In the genomic region with DNA sequence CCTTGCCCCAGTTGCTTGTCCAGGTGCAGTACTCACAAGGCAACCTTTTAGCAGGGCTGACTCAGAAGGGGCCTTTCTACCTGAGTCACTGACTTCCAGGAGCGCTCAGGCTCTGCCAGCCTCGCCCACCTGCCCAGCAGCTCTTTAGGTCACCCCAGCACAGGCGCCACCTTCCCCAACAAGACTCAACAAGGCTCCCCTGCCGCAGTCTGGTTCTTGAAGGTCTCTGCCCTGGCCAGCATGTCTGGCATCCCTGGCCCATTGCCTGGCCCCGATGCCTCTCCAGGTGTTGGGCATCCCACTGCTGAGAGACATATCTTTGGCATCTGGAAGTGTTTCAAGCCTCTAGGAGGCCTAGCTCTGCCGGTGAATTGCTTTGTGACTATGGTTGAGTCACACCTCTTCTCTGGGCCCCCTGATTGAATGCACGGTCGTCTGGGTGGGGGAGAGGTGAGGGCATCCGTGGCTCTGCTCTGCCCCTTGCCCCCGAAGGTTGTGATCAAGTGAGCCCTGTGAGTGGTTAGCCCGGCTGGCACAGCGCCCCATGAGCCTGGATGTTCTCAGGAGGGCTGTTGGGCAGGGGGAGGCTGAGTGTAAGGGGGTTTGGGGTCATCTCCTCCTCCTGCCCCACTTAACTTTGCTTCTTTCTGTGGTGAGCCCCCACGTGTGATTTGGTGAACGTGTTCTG, we compare ENCODE assay signal across 10 cellular contexts. TPM values are rescaled to one million over a fixed set of nuclear protein-coding genes. Genes with fewer than 3 reads are reported as not detected.
DNase-seq lines count a peak whose midpoint lies in the region; ATAC-seq and TF ChIP-seq lines count a peak whose summit lies in the region.
"Had no signal": no experiment of that assay in that cellular context is flagged by ENCODE, and none has a peak within 500 bp of the region (broad histone marks: within the 10 kb centered on the region; RNA-seq: fewer than 3 reads in every experiment).

No MANE protein-coding gene starts in this region.

- H4K20me1 ChIP-seq in HCT116 (ENCODE audit: insufficient read depth): no peaks in the 10 kb centered on the region
- no peaks in the 10 kb centered on the region for H4K20me1 ChIP-seq in PC-9 (ENCODE audit: insufficient read depth)

- H3K4me3 ChIP-seq in HCT116 (replicated peaks in 1 of 2; ENCODE audit: low read depth in 1 of 2, low read length in 2 of 2) (peak overlapping the region in 1 of 2 experiments; percentile 44; a peak in 2 of 4 replicates), PC-9 (no peak overlapping the region), skin epidermis (no peak overlapping the region)

- TF ChIP-seq POLR2A in HCT116 (IDR thresholded peaks at IDR 0.05; ENCODE audit: borderline replicate concordance, extremely low read depth, insufficient read depth, insufficient read length): no peak

- no peaks in the 10 kb centered on the region for H3K9me2 ChIP-seq in HCT116 (ENCODE audit: insufficient read depth)
- H3K9me2 ChIP-seq in PC-9 (ENCODE audit: insufficient read depth): no peaks in the 10 kb centered on the region

- H2AFZ ChIP-seq in HCT116 (ENCODE audit: low read depth, low read length, poor library complexity, severe bottlenecking): no peak overlapping the region
- no peak overlapping the region; the same call in 1 of the 2 replicates for H2AFZ ChIP-seq in PC-9

- POLR2A ChIA-PET in HCT116 (lab: Charles Lee): interaction anchor here (1.3 to 1.5 kb wide), 3 partner anchors 22 to 301 kb away, joined by 4 to 10 read pairs (median 7); a partner anchor contains a TSS
- POLR2A ChIA-PET in PC-9 (lab: Charles Lee; ENCODE audit: unreplicated experiment): interaction anchor here (0.6 to 0.7 kb wide), 3 partner anchors 8 to 23 kb away, joined by 3 to 6 read pairs (median 6); a partner anchor contains a TSS

- peaks cover 92% of the 10 kb centered on the region for H3F3A ChIP-seq in PC-9 (ENCODE audit: insufficient read depth, low read depth)

- H3K9me3 ChIP-seq in HCT116 (ENCODE audit: control insufficient read depth in 1 of 2, insufficient read depth in 1 of 2, low read depth in 1 of 2, low read length in 2 of 2) (no peaks in the 10 kb centered on the region), PC-9 (ENCODE audit: insufficient read depth, low read depth) (no peaks in the 10 kb centered on the region)

- DNase-seq in HCT116 (ENCODE audit: low read depth, low spot score) (peak; percentile 86), PC-9 (peak; percentile 88 to 90), putamen (ENCODE audit: low spot score) (no peak)
- DNase-seq in activated effector memory CD4-positive, alpha-beta T cell treated with Interleukin-2 at 50 U/mL for 16 hours: no peak
- DNase-seq: activated naive CD4-positive, alpha-beta T cell treated with anti-CD3 and anti-CD28 coated beads for 36 hours; KG1; NCI-H187 treated with DMSO at 0.1 percent for 48 hours had no signal

- H3K4me2 ChIP-seq in HCT116 (ENCODE audit: low read length) (peak overlapping the region; percentile 86), PC-9 (peak overlapping the region; percentile 67)

- TF ChIP-seq CTCF in HCT116 (IDR thresholded peaks at IDR 0.05 in 2 of 3, conservative IDR thresholded peaks at IDR 0.05 in 1 of 3; ENCODE audit: borderline replicate concordance in 1 of 3, insufficient read depth in 1 of 3, low read depth in 2 of 3, low read length in 2 of 3) (no peak), PC-9 (conservative IDR thresholded peaks at IDR 0.05) (no peak)

- H3K4me1 ChIP-seq in HCT116 (ENCODE audit: control insufficient read depth in 1 of 2, insufficient read depth in 2 of 2, low read length in 2 of 2): peaks cover 62 to 96% of the 10 kb centered on the region in 2 experiments
- peaks cover 100% of the 10 kb centered on the region for H3K4me1 ChIP-seq in PC-9 (replicated peaks; ENCODE audit: insufficient read depth)

- intact Hi-C loops in HCT116 (cut with micrococcal nuclease): loop anchor here (5.0 kb wide), 2 partner anchors 42 to 302 kb away; a partner anchor contains a TSS
- intact Hi-C loops in PC-9 (cut with micrococcal nuclease; ENCODE audit: unreplicated experiment): loop anchor here (5.0 kb wide), 2 partner anchors 217 to 627 kb away; a partner anchor contains a TSS

- ATAC-seq in HCT116: peak; percentile 75
- peak; percentile 69 for ATAC-seq in esophagus mucosa
- ATAC-seq in HG02798 (IDR thresholded peaks at IDR 0.05; ENCODE audit: poor library complexity, unreplicated experiment): no peak

- CTCF ChIA-PET in HCT116 (lab: Charles Lee) (interaction anchor here (1.0 to 2.0 kb wide), 6 partner anchors 9 to 302 kb away, joined by 3 to 5 read pairs (median 4); a partner anchor contains a TSS), PC-9 (lab: Charles Lee) (no interaction called here)

- BruUV-seq in HCT116 (replicated peaks; lab: Mats Ljungman, UMichigan) (no TSS peak), PC-9 (replicated peaks; lab: Mats Ljungman, UMichigan) (TSS peak; percentile 14)

- RAD21 ChIA-PET in HCT116 (lab: Charles Lee; ENCODE audit: low non-redundant PET in 1 of 2, low total read pairs in 2 of 2, uncharacterized antibody in 2 of 2, unreplicated experiment in 2 of 2): interaction anchor here (0.8 to 1.2 kb wide), 3 partner anchors 22 to 44 kb away, joined by 3 to 5 read pairs (median 4); a partner anchor contains a TSS

- H3K36me3 ChIP-seq in HCT116 (ENCODE audit: control insufficient read depth in 1 of 2, insufficient read depth in 2 of 2, low read length in 2 of 2): no peaks in the 10 kb centered on the region
- no peaks in the 10 kb centered on the region for H3K36me3 ChIP-seq in PC-9 (ENCODE audit: low read depth)

- no peak for TF ChIP-seq RAD21 in HCT116 (IDR thresholded peaks at IDR 0.05; ENCODE audit: low read depth)

- peak overlapping the region; percentile 77 for H3K9ac ChIP-seq in HCT116 (ENCODE audit: low read length)

- H3K79me2 ChIP-seq in HCT116 (ENCODE audit: insufficient read depth, low read length) (no peaks in the 10 kb centered on the region), PC-9 (ENCODE audit: low read depth) (peaks cover 13% of the 10 kb centered on the region; the same call in 1 of the 2 replicates)

- H3K27ac ChIP-seq in HCT116 (ENCODE audit: low read depth, low read length): peak overlapping the region; percentile 94
- H3K27ac ChIP-seq in PC-9: peak overlapping the region; percentile 99
- H3K27ac ChIP-seq in skin epidermis: peak overlapping the region in 20 of 21 experiments; percentile 22 to 89 (median 77)

- H3K27me3 ChIP-seq in HCT116 (ENCODE audit: insufficient read depth, low read length): no peaks in the 10 kb centered on the region
- no peaks in the 10 kb centered on the region for H3K27me3 ChIP-seq in PC-9 (ENCODE audit: insufficient read depth, low read depth)

TF ChIP-seq in HCT116, 20 proteins besides CTCF, POLR2A, EP300 and RAD21:
- TF ChIP-seq POLR2AphosphoS5 (IDR thresholded peaks at IDR 0.05; ENCODE audit: low read depth, low read length) (peak; percentile 40; the same call in 1 of the 2 replicates), TCF7L2 (IDR thresholded peaks at IDR 0.05; ENCODE audit: borderline replicate concordance, extremely low read depth, insufficient read depth, insufficient read length) (peak; percentile 61), ZFX (IDR thresholded peaks at IDR 0.05) (peak; percentile 49; the same call in 1 of the 2 replicates), ELF1 (IDR thresholded peaks at IDR 0.05; ENCODE audit: borderline replicate concordance, low read depth) (no peak)
- TF ChIP-seq, protein P1, sequence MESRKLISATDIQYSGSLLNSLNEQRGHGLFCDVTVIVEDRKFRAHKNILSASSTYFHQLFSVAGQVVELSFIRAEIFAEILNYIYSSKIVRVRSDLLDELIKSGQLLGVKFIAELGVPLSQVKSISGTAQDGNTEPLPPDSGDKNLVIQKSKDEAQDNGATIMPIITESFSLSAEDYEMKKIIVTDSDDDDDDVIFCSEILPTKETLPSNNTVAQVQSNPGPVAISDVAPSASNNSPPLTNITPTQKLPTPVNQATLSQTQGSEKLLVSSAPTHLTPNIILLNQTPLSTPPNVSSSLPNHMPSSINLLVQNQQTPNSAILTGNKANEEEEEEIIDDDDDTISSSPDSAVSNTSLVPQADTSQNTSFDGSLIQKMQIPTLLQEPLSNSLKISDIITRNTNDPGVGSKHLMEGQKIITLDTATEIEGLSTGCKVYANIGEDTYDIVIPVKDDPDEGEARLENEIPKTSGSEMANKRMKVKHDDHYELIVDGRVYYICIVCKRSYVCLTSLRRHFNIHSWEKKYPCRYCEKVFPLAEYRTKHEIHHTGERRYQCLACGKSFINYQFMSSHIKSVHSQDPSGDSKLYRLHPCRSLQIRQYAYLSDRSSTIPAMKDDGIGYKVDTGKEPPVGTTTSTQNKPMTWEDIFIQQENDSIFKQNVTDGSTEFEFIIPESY (IDR thresholded peaks at IDR 0.05; ENCODE audit: extremely low read depth, insufficient replicate concordance, low read length): peak; percentile 3

RNA-seq across cellular contexts. Expression of a gene that starts 21.6 kb away (rescaled TPM):
- 8.3 TPM for total RNA-seq in HCT116 (2021; ENCODE audit: unreplicated experiment)
- polyA plus RNA-seq in HCT116 (2012): 16.0 and 17.6 TPM in 2 replicates
- total RNA-seq in PC-9 (2021): 27.8 and 27.9 TPM in 2 replicates
- total RNA-seq in esophagus mucosa: 24.7 TPM

RNA-seq across cellular contexts. Expression of a gene that starts 29.3 kb away (rescaled TPM):
- 79.9 TPM for total RNA-seq in HCT116 (2021; ENCODE audit: unreplicated experiment)
- 68.6 and 78.4 TPM in 2 replicates for polyA plus RNA-seq in HCT116 (2012)
- 45.4 and 53.0 TPM in 2 replicates for total RNA-seq in PC-9 (2021)
- 68.1 TPM for total RNA-seq in esophagus mucosa

RNA-seq across cellular contexts. Expression of a gene that starts 43.3 kb away (rescaled TPM):
- total RNA-seq in HCT116 (2021; ENCODE audit: unreplicated experiment) (18.1 TPM), PC-9 (2021) (2.4 and 2.6 TPM in 2 replicates), esophagus mucosa (1.9 TPM)
- 17.8 and 20.2 TPM in 2 replicates for polyA plus RNA-seq in HCT116 (2012)
- total RNA-seq: activated naive CD4-positive, alpha-beta T cell treated with anti-CD3 and anti-CD28 coated beads for 36 hours had no signal

RNA-seq across cellular contexts. Expression of a gene that starts 43.8 kb away (rescaled TPM):
- 29.8 TPM for total RNA-seq in HCT116 (2021; ENCODE audit: unreplicated experiment)
- 20.1 and 28.7 TPM in 2 replicates for polyA plus RNA-seq in HCT116 (2012)
- total RNA-seq in PC-9 (2021): 37.6 and 40.0 TPM in 2 replicates
- 12.1 TPM for total RNA-seq in esophagus mucosa

Comparison
In these comparisons a context has a peak if more than half of its experiments do, and no peak if none do; other contexts are left out.
1. DNase-seq: peak in HCT116 (single experiment) and PC-9 (2 of 2); none in putamen (single experiment) and activated effector memory CD4-positive, alpha-beta T cell treated with Interleukin-2 at 50 U/mL for 16 hours (single experiment).
2. Peak in every context shown above with its lines, with median percentiles within 50 percentile points of each other: H3K27ac ChIP-seq.